18 cellular contexts compared by ENCODE assay signal in genomic region chr7:125033506-125033905, GRCh38.
DNase-seq lines count a peak whose midpoint lies in the region; ATAC-seq and TF ChIP-seq lines count a peak whose summit lies in the region.
"Had no signal": no experiment of that assay in that cellular context is flagged by ENCODE, and none has a peak within 500 bp of the region (broad histone marks: within the 10 kb centered on the region; RNA-seq: fewer than 3 reads in every experiment).

No MANE protein-coding gene starts in this region.

- intact Hi-C loops in tibial artery (cut with DNase I; ENCODE audit: low total_unique reads) (no loop called here), sigmoid colon (cut with DNase I) (no loop called here)

- no peaks in the 10 kb centered on the region for H3K9me3 Mint-ChIP-seq in GM23338
- H3K9me3 Mint-ChIP-seq: memory B cell had no signal

- no peaks in the 10 kb centered on the region for H3K36me3 Mint-ChIP-seq in GM23338 (ENCODE audit: low read depth)
- H3K36me3 Mint-ChIP-seq: memory B cell; natural killer cell; stimulated activated effector memory CD8-positive, alpha-beta T cell treated with anti-CD3 and anti-CD28 coated beads, Interleukin-12 subunit alpha, Interleukin-12 subunit beta, amount 100 ng/mL, for 72 hours had no signal

- no peak overlapping the region for H3K4me2 ChIP-seq in GM23338

- H3K79me2 ChIP-seq in GM23338 (replicated peaks; ENCODE audit: insufficient read depth), result no peaks in the 10 kb centered on the region

- TF ChIP-seq EP300 in sigmoid colon (IDR thresholded peaks at IDR 0.05), result no peak

- H3K4me1 ChIP-seq in GM23338 (ENCODE audit: insufficient read depth) (no peaks in the 10 kb centered on the region), tibial artery (no peaks in the 10 kb centered on the region), sigmoid colon (peaks cover 0 to 11% (median 5%) of the 10 kb centered on the region in 4 donors)
- H3K4me1 ChIP-seq: adrenal gland, thyroid gland had no signal

- no peaks in the 10 kb centered on the region for H4K20me1 ChIP-seq in GM23338 (replicated peaks; ENCODE audit: insufficient read depth)

- TF ChIP-seq POLR2A in sigmoid colon (IDR thresholded peaks at IDR 0.05), result no peak

- H3K27me3 ChIP-seq in GM23338 (ENCODE audit: insufficient read depth) (no peaks in the 10 kb centered on the region), tibial artery (no peaks in the 10 kb centered on the region), sigmoid colon (no peaks in the 10 kb centered on the region)
- H3K27me3 ChIP-seq: adrenal gland, cardiac muscle cell, thyroid gland had no signal

- no peaks in the 10 kb centered on the region for H3F3A ChIP-seq in GM23338 (replicated peaks; ENCODE audit: low read depth)

- no peaks in the 10 kb centered on the region for H3K9me2 ChIP-seq in GM23338 (ENCODE audit: insufficient read depth)

- H2AFZ ChIP-seq in GM23338, result no peak overlapping the region

- H3K4me3 ChIP-seq in GM23338, result no peak overlapping the region
- no peak overlapping the region for H3K4me3 ChIP-seq in tibial artery
- no peak overlapping the region for H3K4me3 ChIP-seq in sigmoid colon
- H3K4me3 ChIP-seq: adrenal gland, cardiac muscle cell, thyroid gland had no signal

- no peak overlapping the region for H3K4me3 Mint-ChIP-seq in GM23338
- H3K4me3 Mint-ChIP-seq: memory B cell; natural killer cell; stimulated activated effector memory CD8-positive, alpha-beta T cell treated with anti-CD3 and anti-CD28 coated beads, Interleukin-12 subunit alpha, Interleukin-12 subunit beta, amount 100 ng/mL, for 72 hours had no signal

- no peaks in the 10 kb centered on the region for H3K27me3 Mint-ChIP-seq in GM23338 (ENCODE audit: insufficient read depth, low read depth, poor library complexity)
- H3K27me3 Mint-ChIP-seq: memory B cell had no signal

- H3K27ac Mint-ChIP-seq in GM23338, result no peak overlapping the region
- H3K27ac Mint-ChIP-seq: memory B cell; natural killer cell; stimulated activated effector memory CD8-positive, alpha-beta T cell treated with anti-CD3 and anti-CD28 coated beads, Interleukin-12 subunit alpha, Interleukin-12 subunit beta, amount 100 ng/mL, for 72 hours had no signal

- H3K9me3 ChIP-seq in tibial artery, result no peaks in the 10 kb centered on the region
- H3K9me3 ChIP-seq in sigmoid colon, result no peaks in the 10 kb centered on the region
- H3K9me3 ChIP-seq: adrenal gland, thyroid gland had no signal

- ATAC-seq in GM23338, result peak; percentile 68
- ATAC-seq in HG03565 (IDR thresholded peaks at IDR 0.05; ENCODE audit: unreplicated experiment), result no peak
- no peak for ATAC-seq in HG03095 (IDR thresholded peaks at IDR 0.05; ENCODE audit: unreplicated experiment)
- ATAC-seq: natural killer cell; stimulated activated effector memory CD8-positive, alpha-beta T cell treated with anti-CD3 and anti-CD28 coated beads, Interleukin-12 subunit alpha, Interleukin-12 subunit beta, amount 100 ng/mL, for 72 hours had no signal

- 61 to 76% methylated on average over 9 of the region's 9 CpGs for WGBS in sigmoid colon, 2 donors

- TF ChIP-seq CTCF in C4-2B (conservative IDR thresholded peaks at IDR 0.05) (peak; percentile 33), GM23338 (conservative IDR thresholded peaks at IDR 0.05; ENCODE audit: low read depth in 2 of 2) (peak; percentile 17 to 59; a peak in 2 of 4 replicates), tibial artery (IDR thresholded peaks at IDR 0.05) (no peak), sigmoid colon (IDR thresholded peaks at IDR 0.05) (no peak)

- DNase-seq in GM23338 (ENCODE audit: low spot score), result peak; percentile 18
- DNase-seq in NCI-H69 (lab: John Stamatoyannopoulos, UW), result peak; percentile 61
- peak; percentile 11 for DNase-seq in foreskin melanocyte
- no peak for DNase-seq in tibial artery
- no peak for DNase-seq in sigmoid colon
- DNase-seq: adrenal gland, Calu3, head of caudate nucleus, islet precursor cell, natural killer cell, NCI-H1694 treated with DMSO at 0.1 percent for 48 hours, thyroid gland had no signal

- H3K36me3 ChIP-seq in GM23338 (ENCODE audit: insufficient read depth) (no peaks in the 10 kb centered on the region), tibial artery (no peaks in the 10 kb centered on the region), sigmoid colon (no peaks in the 10 kb centered on the region)
- H3K36me3 ChIP-seq: adrenal gland, cardiac muscle cell, thyroid gland had no signal

- no peaks in the 10 kb centered on the region for H3K4me1 Mint-ChIP-seq in GM23338
- H3K4me1 Mint-ChIP-seq: memory B cell; natural killer cell; stimulated activated effector memory CD8-positive, alpha-beta T cell treated with anti-CD3 and anti-CD28 coated beads, Interleukin-12 subunit alpha, Interleukin-12 subunit beta, amount 100 ng/mL, for 72 hours had no signal

- peak overlapping the region; percentile 15; the same call in 1 of the 2 replicates for H3K27ac ChIP-seq in C4-2B
- H3K27ac ChIP-seq in GM23338 (ENCODE audit: low read depth), result no peak overlapping the region
- H3K27ac ChIP-seq in tibial artery, result no peak overlapping the region
- H3K27ac ChIP-seq in sigmoid colon, result no peak overlapping the region
- H3K27ac ChIP-seq: adrenal gland, cardiac muscle cell, thyroid gland had no signal

TF ChIP-seq in GM23338, 12 proteins besides CTCF, POLR2A, EP300 and RAD21 (continues in another document):
- TF ChIP-seq EZH2 (IDR thresholded peaks at IDR 0.05; ENCODE audit: low read depth, unreplicated experiment) (no peak), ETS1 (IDR thresholded peaks at IDR 0.05) (no peak), NANOG (IDR thresholded peaks at IDR 0.05; ENCODE audit: borderline replicate concordance) (no peak), STAT1 (IDR thresholded peaks at IDR 0.05; ENCODE audit: unreplicated experiment) (no peak), ZNF462 (CRISPR knock-in tag; IDR thresholded peaks at IDR 0.05) (no peak), ZNF114 (CRISPR knock-in tag; IDR thresholded peaks at IDR 0.05) (no peak)

Comparison
In these comparisons a context has a peak if more than half of its experiments do, and no peak if none do; other contexts are left out.
1. CTCF ChIP-seq: peak in C4-2B (single experiment) and GM23338 (2 of 2); none in tibial artery (0 of 2) and sigmoid colon (0 of 4).
2. DNase-seq: peak in GM23338 (single experiment), NCI-H69 (single experiment) and foreskin melanocyte (single experiment); none in tibial artery (0 of 2) and sigmoid colon (single experiment).